ENCODE assay signal across 9 cellular contexts in the genomic region with DNA sequence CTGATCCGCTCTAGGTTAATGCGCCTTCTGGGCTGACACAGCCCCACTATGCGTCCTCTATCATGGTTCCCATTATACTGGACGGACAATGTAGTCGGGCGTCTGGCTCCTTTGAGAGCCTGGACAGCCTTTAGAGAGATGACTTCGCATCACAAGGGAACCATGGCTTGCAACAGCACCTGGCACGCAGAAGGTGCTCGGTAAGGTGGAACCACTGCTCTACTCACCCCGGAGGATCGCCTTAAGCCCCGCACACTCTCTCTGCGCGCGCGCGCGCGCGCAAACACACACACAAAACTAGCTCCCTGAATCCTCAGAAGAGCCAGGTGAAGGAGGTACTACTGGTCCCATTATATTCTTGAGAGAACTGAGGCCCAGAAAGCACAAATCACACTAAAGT. TPM values are rescaled to one million over a fixed set of nuclear protein-coding genes. Genes with fewer than 3 reads are reported as not detected.
DNase-seq lines count a peak whose midpoint lies in the region; ATAC-seq and TF ChIP-seq lines count a peak whose summit lies in the region.
"Had no signal": no experiment of that assay in that cellular context is flagged by ENCODE, and none has a peak within 500 bp of the region (broad histone marks: within the 10 kb centered on the region; RNA-seq: fewer than 3 reads in every experiment).

No MANE protein-coding gene starts in this region.

- H3K27ac ChIP-seq in left ventricle myocardium inferior (replicated peaks) (peak overlapping the region; percentile 83), mesodermal cell (ENCODE audit: low read depth, low read length, severe bottlenecking) (peak overlapping the region; percentile 89), vagina (peak overlapping the region; percentile 99)

- peaks cover 55% of the 10 kb centered on the region for H3K4me1 Mint-ChIP-seq in brain

- intact Hi-C loops in left ventricle myocardium inferior (cut with micrococcal nuclease) = no loop called here
- intact Hi-C loops in Right ventricle myocardium superior (cut with DNase I) = no loop called here
- intact Hi-C loops in vagina (cut with DNase I) = no loop called here

- H3K4me3 Mint-ChIP-seq in brain = peak overlapping the region; percentile 91 to 96 (median 94)

- 83 to 98% methylated on average over 8 to 20 of the region's 20 CpGs for WGBS in mesodermal cell (ENCODE audit: insufficient coverage in 2 of 2), 2 experiments

- H3K4me3 ChIP-seq in left ventricle myocardium inferior (peak overlapping the region; percentile 75), mesodermal cell (ENCODE audit: extremely low read depth, insufficient read depth, low read length, poor library complexity, severe bottlenecking) (peak overlapping the region; percentile 42), vagina (peak overlapping the region; percentile 63 to 73)

- DNase-seq in left ventricle myocardium inferior (no peak), Right ventricle myocardium superior (no peak), vagina (ENCODE audit: extremely low spot score in 2 of 2) (no peak), GDM1 (lab: John Stamatoyannopoulos, UW) (no peak), NCI-H187 treated with DMSO at 0.1 percent for 48 hours (lab: John Stamatoyannopoulos, UW) (no peak)

- peaks cover 4% of the 10 kb centered on the region for H3K27me3 Mint-ChIP-seq in brain

- no peak for TF ChIP-seq CTCF in left ventricle myocardium inferior (IDR thresholded peaks at IDR 0.05; ENCODE audit: borderline replicate concordance)
- no peak for TF ChIP-seq CTCF in brain (conservative IDR thresholded peaks at IDR 0.05)
- no peak for TF ChIP-seq CTCF in vagina (IDR thresholded peaks at IDR 0.05)

- H3K9me3 Mint-ChIP-seq in brain = no peaks in the 10 kb centered on the region

- H3K4me1 ChIP-seq in left ventricle myocardium inferior = peaks cover 43% of the 10 kb centered on the region
- peaks cover 26% of the 10 kb centered on the region for H3K4me1 ChIP-seq in mesodermal cell (ENCODE audit: control insufficient read depth, insufficient read depth, low read length, poor library complexity, severe bottlenecking)
- H3K4me1 ChIP-seq in vagina = peaks cover 40% of the 10 kb centered on the region

- H3K36me3 ChIP-seq in left ventricle myocardium inferior (peaks cover under 1% of the 10 kb centered on the region), mesodermal cell (ENCODE audit: control insufficient read depth, insufficient read depth, low read length) (peaks cover 11% of the 10 kb centered on the region), vagina (no peaks in the 10 kb centered on the region)

- H3K9me3 ChIP-seq in left ventricle myocardium inferior (replicated peaks) (no peaks in the 10 kb centered on the region), mesodermal cell (ENCODE audit: control insufficient read depth, low read length) (no peaks in the 10 kb centered on the region), vagina (no peaks in the 10 kb centered on the region)

- no peak for TF ChIP-seq POLR2A in vagina (IDR thresholded peaks at IDR 0.05)

- peaks cover 6% of the 10 kb centered on the region for H3K36me3 Mint-ChIP-seq in brain

- H3K27ac Mint-ChIP-seq in brain = peak overlapping the region; percentile 96 to 99 (median 96)

- ATAC-seq in Right ventricle myocardium superior (ENCODE audit: poor library complexity) (no peak), HG03565 (IDR thresholded peaks at IDR 0.05; ENCODE audit: unreplicated experiment) (no peak)

- H3K27me3 ChIP-seq in left ventricle myocardium inferior (ENCODE audit: low read depth) = no peaks in the 10 kb centered on the region
- H3K27me3 ChIP-seq in vagina = no peaks in the 10 kb centered on the region

RNA-seq across cellular contexts. Expression of gene MAP3K12, which starts 7.1 kb away (rescaled TPM):
- total RNA-seq in left ventricle myocardium inferior = 4.8 TPM
- total RNA-seq in Right ventricle myocardium superior = 5.5 TPM
- 16.8 TPM for polyA plus RNA-seq in brain (ENCODE audit: insufficient read depth, low read depth, low replicate concordance)
- polyA plus RNA-seq in mesodermal cell (2013, experiment 1 of 2) = 24.9 TPM
- polyA plus RNA-seq in mesodermal cell (2013, experiment 2 of 2) = 22.2 TPM
- 21.9 TPM for total RNA-seq in vagina

RNA-seq across cellular contexts. Expression of gene TARBP2, which starts 8.9 kb away (rescaled TPM):
- total RNA-seq in left ventricle myocardium inferior (12.9 TPM), Right ventricle myocardium superior (10.8 TPM), vagina (17.7 TPM)
- 19.4 TPM for polyA plus RNA-seq in brain (ENCODE audit: insufficient read depth, low read depth, low replicate concordance)
- polyA plus RNA-seq in mesodermal cell (2013, experiment 1 of 2) = 48.7 TPM
- 44.7 TPM for polyA plus RNA-seq in mesodermal cell (2013, experiment 2 of 2)

RNA-seq across cellular contexts. Expression of gene NPFF, which starts 15.1 kb away (rescaled TPM):
- total RNA-seq in left ventricle myocardium inferior (not detected), Right ventricle myocardium superior (not detected), vagina (not detected)
- polyA plus RNA-seq in brain (ENCODE audit: insufficient read depth, low read depth, low replicate concordance) = not detected
- not detected for polyA plus RNA-seq in mesodermal cell (2013, experiment 1 of 2)
- not detected for polyA plus RNA-seq in mesodermal cell (2013, experiment 2 of 2)
- total RNA-seq: lung microvascular endothelial cell had no signal

RNA-seq across cellular contexts. Expression of gene PCBP2, which starts 40.3 kb away (rescaled TPM):
- total RNA-seq in left ventricle myocardium inferior = 530 TPM
- total RNA-seq in Right ventricle myocardium superior = 503 TPM
- polyA plus RNA-seq in brain (ENCODE audit: insufficient read depth, low read depth, low replicate concordance) = 1,093 TPM
- polyA plus RNA-seq in mesodermal cell (2013, experiment 1 of 2) = 826 TPM
- 812 TPM for polyA plus RNA-seq in mesodermal cell (2013, experiment 2 of 2)
- total RNA-seq in vagina = 488 TPM

RNA-seq across cellular contexts. Expression of gene PRR13, which starts 50.7 kb away (rescaled TPM):
- total RNA-seq in left ventricle myocardium inferior (53.1 TPM), Right ventricle myocardium superior (46.0 TPM), vagina (54.0 TPM)
- 109 TPM for polyA plus RNA-seq in brain (ENCODE audit: insufficient read depth, low read depth, low replicate concordance)
- polyA plus RNA-seq in mesodermal cell (2013, experiment 1 of 2) = 99.2 TPM
- 98.1 TPM for polyA plus RNA-seq in mesodermal cell (2013, experiment 2 of 2)
